Comparison of ENCODE assay signal across 8 cellular contexts in the genomic region with DNA sequence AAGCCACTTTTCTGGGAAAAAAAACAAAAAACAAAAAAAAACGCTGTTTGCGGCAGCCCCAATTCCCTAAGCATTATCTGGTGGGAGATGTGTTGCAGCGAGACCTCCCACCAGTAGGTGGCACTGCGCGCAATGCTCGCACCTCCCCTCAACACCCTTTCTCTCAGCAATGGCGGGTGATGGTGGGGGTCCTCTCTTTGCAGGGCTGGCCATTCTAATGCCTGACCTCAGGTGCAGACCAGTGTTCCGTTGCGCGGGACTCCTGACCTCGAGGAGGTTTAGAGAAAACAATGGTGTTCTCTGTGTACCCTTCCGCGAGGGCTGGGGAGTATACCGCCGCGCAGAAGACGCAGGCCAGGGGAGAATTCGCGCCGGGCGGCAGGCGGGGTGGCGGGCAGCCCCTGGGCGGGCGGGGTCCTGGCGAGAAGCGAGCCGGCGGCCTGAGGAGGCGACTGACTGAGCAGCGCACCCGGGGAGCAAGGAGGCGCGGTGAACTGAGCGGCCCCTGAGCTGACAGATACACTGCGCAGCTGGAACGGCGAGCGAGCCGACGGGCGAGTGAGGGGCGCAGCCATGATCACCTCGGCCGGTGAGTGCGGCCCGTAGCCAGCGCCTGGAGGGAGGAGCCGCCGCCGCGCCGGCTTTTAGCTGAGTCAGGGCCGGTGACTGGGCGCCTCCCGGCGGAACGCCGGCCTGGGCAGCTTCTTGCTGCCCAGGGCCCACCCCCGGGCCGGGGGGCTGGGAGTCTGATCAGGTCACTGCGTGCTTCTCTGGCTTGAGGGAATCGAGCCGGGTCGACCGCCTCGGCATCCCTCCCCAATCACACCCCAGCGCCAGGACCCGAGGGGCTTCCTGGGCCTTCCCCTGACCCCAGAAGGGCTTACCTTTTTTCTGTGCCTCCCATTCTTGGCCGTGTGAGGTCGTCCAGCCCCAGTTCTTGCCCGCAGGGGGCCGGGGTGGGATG. TPM values are rescaled to one million over a fixed set of nuclear protein-coding genes. Genes with fewer than 3 reads are reported as not detected.
A peak's percentile ranks its signal among the peaks of the same experiment; 100 is the strongest.
DNase-seq lines count a peak whose midpoint lies in the region; ATAC-seq and TF ChIP-seq lines count a peak whose summit lies in the region.

TSS of gene PSMD1 (plus strand) at position 415 of the 964 bp plus-strand sequence. CDS start at position 574, 159 bp downstream.

- H3K36me3 Mint-ChIP-seq in activated naive CD4-positive, alpha-beta T cell treated with anti-CD3 and anti-CD28 coated beads, Interleukin-2, amount 10 ng/mL, durations not matched to agents 7 days and 5 days: peaks cover 4% of the 10 kb centered on the region

- peak within 1 kb of the TSS; percentile 99 for H3K27ac Mint-ChIP-seq in activated naive CD4-positive, alpha-beta T cell treated with anti-CD3 and anti-CD28 coated beads, Interleukin-2, amount 10 ng/mL, durations not matched to agents 7 days and 5 days

- H3K4me3 ChIP-seq in GM08714 (ENCODE audit: low read length): peak within 1 kb of the TSS; percentile 99
- peak within 1 kb of the TSS; percentile 88 for H3K4me3 ChIP-seq in HFF-Myc (replicated peaks; ENCODE audit: low read depth, low read length)
- peak within 1 kb of the TSS; percentile 92 for H3K4me3 ChIP-seq in SK-N-MC
- peak within 1 kb of the TSS; percentile 39 to 74 for H3K4me3 ChIP-seq in gastroesophageal sphincter

- H3K9me3 ChIP-seq in SK-N-MC (ENCODE audit: low read depth, low read length): no peaks in the 10 kb centered on the region
- no peaks in the 10 kb centered on the region for H3K9me3 ChIP-seq in gastroesophageal sphincter

- H3K4me3 Mint-ChIP-seq in activated naive CD4-positive, alpha-beta T cell treated with anti-CD3 and anti-CD28 coated beads, Interleukin-2, amount 10 ng/mL, durations not matched to agents 7 days and 5 days: peak within 1 kb of the TSS; percentile 97

- no peaks in the 10 kb centered on the region for H3K9me3 Mint-ChIP-seq in activated naive CD4-positive, alpha-beta T cell treated with anti-CD3 and anti-CD28 coated beads, Interleukin-2, amount 10 ng/mL, durations not matched to agents 7 days and 5 days

- H3K27me3 ChIP-seq in gastroesophageal sphincter: no peaks in the 10 kb centered on the region

- CTCF ChIA-PET in activated naive CD4-positive, alpha-beta T cell treated with anti-CD3 and anti-CD28 coated beads, Interleukin-2, amount 10 ng/mL, durations not matched to agents 7 days and 5 days (lab: Charles Lee): interaction anchor here (1.0 kb wide), 2 partner anchors 131 to 233 kb away, joined by 3 to 4 read pairs; no protein-coding TSS in a partner anchor

- peaks cover 30% of the 10 kb centered on the region for H3K27me3 Mint-ChIP-seq in activated naive CD4-positive, alpha-beta T cell treated with anti-CD3 and anti-CD28 coated beads, Interleukin-2, amount 10 ng/mL, durations not matched to agents 7 days and 5 days

- peaks cover 56% of the 10 kb centered on the region for H3K4me1 Mint-ChIP-seq in activated naive CD4-positive, alpha-beta T cell treated with anti-CD3 and anti-CD28 coated beads, Interleukin-2, amount 10 ng/mL, durations not matched to agents 7 days and 5 days

- TF ChIP-seq CTCF in HFF-Myc (IDR thresholded peaks at IDR 0.05; ENCODE audit: low read depth, low read length, missing control alignments) (peak; percentile 94), gastroesophageal sphincter (IDR thresholded peaks at IDR 0.05) (peak; percentile 78 to 93 (median 86))

- peak within 1 kb of the TSS; percentile 82 for H3K27ac ChIP-seq in SK-N-MC
- peak within 1 kb of the TSS; percentile 54 to 94 (median 89) for H3K27ac ChIP-seq in gastroesophageal sphincter

- peak within 1 kb of the TSS; percentile 92 for H3K9ac ChIP-seq in SK-N-MC (ENCODE audit: insufficient read length)

- peaks cover 9 to 55% (median 22%) of the 10 kb centered on the region in 3 donors for H3K4me1 ChIP-seq in gastroesophageal sphincter

- DNase-seq in HFF-Myc (ENCODE audit: extremely low read depth, low read depth) (peak; percentile 89), MV-4-11 (lab: John Stamatoyannopoulos, UW) (peak; percentile 89), SK-N-MC (ENCODE audit: low read depth, low spot score) (peak; percentile 88), non-pigmented ciliary epithelial cell (ENCODE audit: low read depth) (peak; percentile 74), superior temporal gyrus (ENCODE audit: extremely low spot score) (peak; percentile 95)
- peak; percentile 94 for DNase-seq in activated naive CD4-positive, alpha-beta T cell treated with anti-CD3 and anti-CD28 coated beads, Interleukin-2, amount 10 ng/mL, durations not matched to agents 7 days and 5 days

- peak; percentile 93 for ATAC-seq in gastroesophageal sphincter

- TF ChIP-seq EP300 in gastroesophageal sphincter (IDR thresholded peaks at IDR 0.05): no peak

- WGBS in gastroesophageal sphincter (ENCODE audit: low coverage in 1 of 2), 2 donors: 0% methylated on average over 9 to 12 of the region's 73 CpGs

- peaks cover 13% of the 10 kb centered on the region for H3K36me3 ChIP-seq in SK-N-MC (ENCODE audit: insufficient read depth, low read length)
- peaks cover 0 to 6% of the 10 kb centered on the region in 2 donors for H3K36me3 ChIP-seq in gastroesophageal sphincter

- TF ChIP-seq POLR2A in gastroesophageal sphincter (IDR thresholded peaks at IDR 0.05): peak; percentile 13 to 14

RNA-seq across cellular contexts. Expression of gene PSMD1, which starts in this region (rescaled TPM):
- 10 to 100 TPM; 58.8 to 93.4 (median 65.9) TPM for total RNA-seq in gastroesophageal sphincter

Comparison
In these comparisons a context has a peak if more than half of its experiments do, and no peak if none do; other contexts are left out.
1. Peak in every context shown above with its lines: DNase-seq, ATAC-seq, H3K4me3 ChIP-seq and H3K27ac ChIP-seq.